33 cellular contexts compared by ENCODE assay signal in genomic region chr15:23806980-23807379, GRCh38.
"Had no signal": no experiment of that assay in that cellular context is flagged by ENCODE, and none has a peak within 500 bp of the region (broad histone marks: within the 10 kb centered on the region; RNA-seq: fewer than 3 reads in every experiment).

No MANE protein-coding gene starts in this region.

- ATAC-seq: activated naive CD4-positive, alpha-beta T cell treated with anti-CD3 and anti-CD28 coated beads, Interleukin-2, amount 50 U/mL, for 72 hours; activated naive CD8-positive, alpha-beta T cell treated with anti-CD3 and anti-CD28 coated beads, Interleukin-2, amount 50 U/mL, for 24 hours; activated T-cell treated with anti-CD3 and anti-CD28 coated beads, Interleukin-2, amount 50 U/mL, for 4 hours; activated T-cell treated with anti-CD3 and anti-CD28 coated beads, Interleukin-2, amount 50 U/mL, for 72 hours; activated T-helper 17 cell treated with anti-CD3 and anti-CD28 coated beads, Interleukin-2, amount 50 U/mL, for 72 hours; body of pancreas had no signal

- FAIRE-seq: astrocyte, bronchial epithelial cell had no signal

- H3K4me1 ChIP-seq: adrenal gland, ascending aorta, body of pancreas, breast epithelium had no signal

- DNase-seq: activated effector memory CD4-positive, alpha-beta T cell treated with anti-CD3 and anti-CD28 coated beads, Interleukin-2, amount 50 U/mL, for 16 hours; activated effector memory CD4-positive, alpha-beta T cell treated with Interleukin-2 at 50 U/mL for 16 hours; activated gamma-delta T cell; activated gamma-delta T cell treated with Interleukin-2 at 50 U/mL for 16 hours; activated naive CD4-positive, alpha-beta T cell; activated naive CD4-positive, alpha-beta T cell treated with anti-CD3 and anti-CD28 coated beads for 36 hours; activated naive CD4-positive, alpha-beta T cell treated with anti-CD3 and anti-CD28 coated beads, Interleukin-2, amount 10 ng/mL, durations not matched to agents 7 days and 5 days; activated naive CD4-positive, alpha-beta T cell treated with anti-CD3 and anti-CD28 coated beads, Interleukin-2, amount 50 U/mL, for 16 hours; activated naive CD4-positive, alpha-beta T cell treated with Interleukin-2 at 50 U/mL for 16 hours; activated naive CD8-positive, alpha-beta T cell treated with anti-CD3 and anti-CD28 coated beads for 36 hours; activated naive CD8-positive, alpha-beta T cell treated with anti-CD3 and anti-CD28 coated beads, Interleukin-2, amount 10 ng/mL, durations not matched to agents 7 days and 5 days; activated naive CD8-positive, alpha-beta T cell treated with anti-CD3 and anti-CD28 coated beads, Interleukin-2, amount 50 U/mL, for 24 hours; activated T-cell treated with anti-CD3 and anti-CD28 coated beads, Interleukin-2, amount 50 U/mL, for 24 hours; activated T-cell treated with anti-CD3 and anti-CD28 coated beads, Interleukin-2, amount 50 U/mL, for 4 hours; activated T-cell treated with anti-CD3 and anti-CD28 coated beads, Interleukin-2, amount 50 U/mL, for 48 hours; activated T-cell treated with anti-CD3 and anti-CD28 coated beads, Interleukin-2, amount 50 U/mL, for 72 hours; adrenal gland; amniotic stem cell; amygdala; anterior cingulate cortex; aorta; body of pancreas; brain microvascular endothelial cell; caudate nucleus; central memory CD4-positive, alpha-beta T cell; cerebellar nuclear complex had no signal

- H3K27ac ChIP-seq: adrenal gland, ascending aorta, body of pancreas, brain microvascular endothelial cell, breast epithelium, cardiac muscle cell had no signal

- H3K36me3 ChIP-seq: adrenal gland, ascending aorta, brain microvascular endothelial cell, breast epithelium, cardiac muscle cell had no signal

- H3K4me3 ChIP-seq: adrenal gland, ascending aorta, body of pancreas, breast epithelium, cardiac muscle cell had no signal

- H3K9me3 ChIP-seq: adrenal gland, ascending aorta, body of pancreas had no signal

- H3K27me3 ChIP-seq: adrenal gland, ascending aorta, body of pancreas, brain microvascular endothelial cell, breast epithelium, cardiac muscle cell had no signal
